ENCODE assay signal across 13 cellular contexts in the genomic region with DNA sequence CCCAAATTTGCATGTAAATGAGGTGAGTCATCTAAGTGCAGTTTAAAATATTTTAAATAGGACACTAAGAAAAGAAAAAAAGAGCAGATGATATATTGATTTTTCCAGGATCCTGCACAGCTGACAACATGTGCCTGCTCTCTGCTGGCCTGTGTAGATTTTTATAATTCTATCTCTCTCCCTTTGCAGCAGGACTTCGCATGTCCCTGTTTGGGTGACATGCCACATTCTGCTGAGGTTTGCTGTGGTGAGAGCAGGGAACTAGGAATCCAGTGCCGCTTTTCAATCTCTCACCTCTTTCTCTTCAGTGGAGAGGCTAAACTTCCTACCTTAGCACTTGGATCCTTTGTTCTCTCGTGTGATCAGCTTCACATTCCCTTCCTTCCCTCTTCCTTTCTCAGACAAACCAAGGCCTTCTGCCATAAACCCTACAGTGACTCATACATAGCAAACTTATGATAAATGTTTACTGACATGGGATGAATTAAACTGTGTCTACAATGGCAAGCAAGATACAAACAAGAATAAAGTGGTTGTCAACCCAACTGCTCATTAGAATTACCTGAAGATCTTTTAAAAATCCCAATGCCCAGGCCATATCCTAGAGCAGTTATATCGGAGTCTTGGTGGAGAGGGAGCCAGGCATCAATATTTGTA.
DNase-seq lines count a peak whose midpoint lies in the region; ATAC-seq and TF ChIP-seq lines count a peak whose summit lies in the region.
"Had no signal": no experiment of that assay in that cellular context is flagged by ENCODE, and none has a peak within 500 bp of the region (broad histone marks: within the 10 kb centered on the region; RNA-seq: fewer than 3 reads in every experiment).

No MANE protein-coding gene starts in this region.

- DNase-seq in A172 (ENCODE audit: low spot score) (peak; percentile 80), HS-27A (ENCODE audit: low read depth) (peak; percentile 34), hepatocyte (ENCODE audit: low spot score) (peak; percentile 29), NCI-H1417 treated with DMSO at 0.1 percent for 48 hours (lab: John Stamatoyannopoulos, UW) (no peak), dorsolateral prefrontal cortex (no peak), ureter (ENCODE audit: low spot score) (no peak)
- DNase-seq in activated naive CD4-positive, alpha-beta T cell treated with anti-CD3 and anti-CD28 coated beads, Interleukin-2, amount 50 U/mL, for 72 hours (ENCODE audit: low spot score in 2 of 2) = no peak
- DNase-seq: BE2C; GOT3; NCI-H2171; right lobe of liver; stimulated activated naive CD4-positive, alpha-beta T cell had no signal

- no peaks in the 10 kb centered on the region for H3K9me2 ChIP-seq in hepatocyte (replicated peaks; ENCODE audit: insufficient read depth)

- no peaks in the 10 kb centered on the region for H4K20me1 ChIP-seq in hepatocyte (ENCODE audit: insufficient read depth, poor library complexity, severe bottlenecking)

- no peaks in the 10 kb centered on the region for H3K27me3 ChIP-seq in hepatocyte
- no peaks in the 10 kb centered on the region for H3K27me3 ChIP-seq in dorsolateral prefrontal cortex
- H3K27me3 ChIP-seq: BE2C, right lobe of liver had no signal

- H3K4me1 ChIP-seq in hepatocyte (ENCODE audit: insufficient read depth) = peaks cover 6% of the 10 kb centered on the region
- H3K4me1 ChIP-seq: BE2C had no signal

- intact Hi-C loops in dorsolateral prefrontal cortex (cut with DNase I) = no loop called here

- no peak for ATAC-seq in activated naive CD4-positive, alpha-beta T cell treated with anti-CD3 and anti-CD28 coated beads, Interleukin-2, amount 50 U/mL, for 72 hours
- ATAC-seq: right lobe of liver had no signal

- WGBS in hepatocyte (ENCODE audit: low lambda C conversion rate, missing lambda C conversion rate) = 73% methylated on average over 4 of the region's 4 CpGs

- H3K9me3 ChIP-seq in hepatocyte (ENCODE audit: low read depth) = no peaks in the 10 kb centered on the region
- H3K9me3 ChIP-seq: BE2C, right lobe of liver had no signal

- no peaks in the 10 kb centered on the region for H3K36me3 ChIP-seq in hepatocyte (replicated peaks; ENCODE audit: insufficient read depth, low read depth)
- H3K36me3 ChIP-seq: BE2C, right lobe of liver had no signal

- H3K9me3 Mint-ChIP-seq in activated naive CD4-positive, alpha-beta T cell treated with anti-CD3 and anti-CD28 coated beads, Interleukin-2, amount 50 U/mL, for 72 hours = no peaks in the 10 kb centered on the region

- H3K79me2 ChIP-seq in hepatocyte = no peaks in the 10 kb centered on the region

- peak overlapping the region in 1 of 2 donors; percentile 56 for H3K27ac Mint-ChIP-seq in activated naive CD4-positive, alpha-beta T cell treated with anti-CD3 and anti-CD28 coated beads, Interleukin-2, amount 50 U/mL, for 72 hours

- peak overlapping the region; percentile 27 for H3K4me2 ChIP-seq in hepatocyte

- H3K36me3 Mint-ChIP-seq in activated naive CD4-positive, alpha-beta T cell treated with anti-CD3 and anti-CD28 coated beads, Interleukin-2, amount 50 U/mL, for 72 hours = peaks cover 9 to 13% of the 10 kb centered on the region in 2 donors

- H3K4me3 ChIP-seq in hepatocyte (no peak overlapping the region), dorsolateral prefrontal cortex (no peak overlapping the region)
- H3K4me3 ChIP-seq: right lobe of liver had no signal

- no peak overlapping the region for H2AFZ ChIP-seq in hepatocyte

- H3K27ac ChIP-seq in angular gyrus (ENCODE audit: low read depth, low read length) (peak overlapping the region; percentile 50), hepatocyte (peak overlapping the region; percentile 88), dorsolateral prefrontal cortex (peak overlapping the region in 12 of 59 donors; percentile 0 to 46 (median 35))
- H3K27ac ChIP-seq: right lobe of liver had no signal

- TF ChIP-seq CTCF in hepatocyte (IDR thresholded peaks at IDR 0.05; ENCODE audit: poor library complexity) (no peak), dorsolateral prefrontal cortex (IDR thresholded peaks at IDR 0.05 in 54 of 56, conservative IDR thresholded peaks at IDR 0.05 in 2 of 56; ENCODE audit: low read depth in 1 of 56, partially characterized antibody in 56 of 56) (no peak)

Comparison
In these comparisons a context has a peak if more than half of its experiments do, and no peak if none do; other contexts are left out.
1. DNase-seq: peak in A172 (single experiment), HS-27A (single experiment) and hepatocyte (single experiment); none in NCI-H1417 treated with DMSO at 0.1 percent for 48 hours (single experiment), activated naive CD4-positive, alpha-beta T cell treated with anti-CD3 and anti-CD28 coated beads, Interleukin-2, amount 50 U/mL, for 72 hours (0 of 2), dorsolateral prefrontal cortex (0 of 10) and ureter (single experiment).